ENCODE assay signal across 1 cellular context in genomic region chr13:54758795-54759194, GRCh38.
TF ChIP-seq lines count a peak whose summit lies in the region.

No MANE protein-coding gene starts in this region.

TF ChIP-seq in WTC11, 78 proteins besides CTCF, POLR2A, EP300 and RAD21 (continued from another document):
- TF ChIP-seq NR2C2 (CRISPR knock-in tag; IDR thresholded peaks at IDR 0.05): no peak
- no peak for TF ChIP-seq ZNF232 (CRISPR knock-in tag; IDR thresholded peaks at IDR 0.05)
- TF ChIP-seq MYBL2 (CRISPR knock-in tag; IDR thresholded peaks at IDR 0.05): no peak
- TF ChIP-seq NFE2L1 (CRISPR knock-in tag; IDR thresholded peaks at IDR 0.05): no peak
- TF ChIP-seq ZNF138 (CRISPR knock-in tag; conservative IDR thresholded peaks at IDR 0.05): no peak
- TF ChIP-seq, protein P1, sequence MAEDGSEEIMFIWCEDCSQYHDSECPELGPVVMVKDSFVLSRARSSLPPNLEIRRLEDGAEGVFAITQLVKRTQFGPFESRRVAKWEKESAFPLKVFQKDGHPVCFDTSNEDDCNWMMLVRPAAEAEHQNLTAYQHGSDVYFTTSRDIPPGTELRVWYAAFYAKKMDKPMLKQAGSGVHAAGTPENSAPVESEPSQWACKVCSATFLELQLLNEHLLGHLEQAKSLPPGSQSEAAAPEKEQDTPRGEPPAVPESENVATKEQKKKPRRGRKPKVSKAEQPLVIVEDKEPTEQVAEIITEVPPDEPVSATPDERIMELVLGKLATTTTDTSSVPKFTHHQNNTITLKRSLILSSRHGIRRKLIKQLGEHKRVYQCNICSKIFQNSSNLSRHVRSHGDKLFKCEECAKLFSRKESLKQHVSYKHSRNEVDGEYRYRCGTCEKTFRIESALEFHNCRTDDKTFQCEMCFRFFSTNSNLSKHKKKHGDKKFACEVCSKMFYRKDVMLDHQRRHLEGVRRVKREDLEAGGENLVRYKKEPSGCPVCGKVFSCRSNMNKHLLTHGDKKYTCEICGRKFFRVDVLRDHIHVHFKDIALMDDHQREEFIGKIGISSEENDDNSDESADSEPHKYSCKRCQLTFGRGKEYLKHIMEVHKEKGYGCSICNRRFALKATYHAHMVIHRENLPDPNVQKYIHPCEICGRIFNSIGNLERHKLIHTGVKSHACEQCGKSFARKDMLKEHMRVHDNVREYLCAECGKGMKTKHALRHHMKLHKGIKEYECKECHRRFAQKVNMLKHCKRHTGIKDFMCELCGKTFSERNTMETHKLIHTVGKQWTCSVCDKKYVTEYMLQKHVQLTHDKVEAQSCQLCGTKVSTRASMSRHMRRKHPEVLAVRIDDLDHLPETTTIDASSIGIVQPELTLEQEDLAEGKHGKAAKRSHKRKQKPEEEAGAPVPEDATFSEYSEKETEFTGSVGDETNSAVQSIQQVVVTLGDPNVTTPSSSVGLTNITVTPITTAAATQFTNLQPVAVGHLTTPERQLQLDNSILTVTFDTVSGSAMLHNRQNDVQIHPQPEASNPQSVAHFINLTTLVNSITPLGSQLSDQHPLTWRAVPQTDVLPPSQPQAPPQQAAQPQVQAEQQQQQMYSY (CRISPR knock-in tag; IDR thresholded peaks at IDR 0.05): no peak
TF ChIP-seq in WTC11: peak in this region for 0.
